Comparison of ENCODE assay signal across 18 cellular contexts in genomic region chr9:2043243-2043642, GRCh38. TPM values are rescaled to one million over a fixed set of nuclear protein-coding genes. Genes with fewer than 3 reads are reported as not detected.
DNase-seq lines count a peak whose midpoint lies in the region; ATAC-seq, FAIRE-seq and TF ChIP-seq lines count a peak whose summit lies in the region.
"Had no signal": no experiment of that assay in that cellular context is flagged by ENCODE, and none has a peak within 500 bp of the region (broad histone marks: within the 10 kb centered on the region; RNA-seq: fewer than 3 reads in every experiment).

No MANE protein-coding gene starts in this region.

- no peaks in the 10 kb centered on the region for H3K27me3 ChIP-seq in CD4-positive, alpha-beta T cell (ENCODE audit: control insufficient read depth, insufficient read depth, low read length)
- no peaks in the 10 kb centered on the region for H3K27me3 ChIP-seq in CD8-positive, alpha-beta T cell (ENCODE audit: insufficient read depth, low read length)

- H3K9me3 ChIP-seq in CD4-positive, alpha-beta T cell (ENCODE audit: control insufficient read depth, low read length): no peaks in the 10 kb centered on the region
- no peaks in the 10 kb centered on the region for H3K9me3 ChIP-seq in CD8-positive, alpha-beta T cell (ENCODE audit: low read length)

- in situ Hi-C loops in GM13977 (cut with MboI; ENCODE audit: low pct_unique_long_range_greater_than_20kb, low sequenced_read_pairs, unreplicated experiment): no loop called here

- CTCF ChIA-PET in CD4-positive, alpha-beta T cell (lab: Charles Lee): interaction anchor here (1.2 kb wide), 1 partner anchor 25 kb away, joined by 3 read pairs; no protein-coding TSS in a partner anchor
- CTCF ChIA-PET in CD8-positive, alpha-beta T cell (lab: Charles Lee): no interaction called here

- ATAC-seq in CD4-positive, alpha-beta T cell (ENCODE audit: poor library complexity): no peak
- peak; percentile 25 for ATAC-seq in GM18858 (IDR thresholded peaks at IDR 0.05; ENCODE audit: unreplicated experiment)
- peak; percentile 12 for ATAC-seq in HG03039 (IDR thresholded peaks at IDR 0.05; ENCODE audit: unreplicated experiment)
- ATAC-seq in effector memory CD8-positive, alpha-beta T cell (replicated peaks): no peak
- no peak for ATAC-seq in HG03175 (IDR thresholded peaks at IDR 0.05; ENCODE audit: unreplicated experiment)
- no peak for ATAC-seq in CD8-positive, alpha-beta T cell
- ATAC-seq: esophagus mucosa, natural killer cell had no signal

- no peak for FAIRE-seq in GM12892 (lab: Jason Lieb, UNC)
- FAIRE-seq: TTC549 had no signal

- peaks cover 94% of the 10 kb centered on the region for H3K36me3 Mint-ChIP-seq in CD4-positive, alpha-beta T cell (ENCODE audit: low read depth)
- peaks cover 91% of the 10 kb centered on the region for H3K36me3 Mint-ChIP-seq in effector memory CD8-positive, alpha-beta T cell (ENCODE audit: insufficient read depth)
- H3K36me3 Mint-ChIP-seq in CD8-positive, alpha-beta T cell: peaks cover 82% of the 10 kb centered on the region

- DNase-seq in CD4-positive, alpha-beta T cell: no peak
- no peak for DNase-seq in effector memory CD8-positive, alpha-beta T cell
- DNase-seq in GM13977 (ENCODE audit: low spot score): no peak
- no peak for DNase-seq in CD8-positive, alpha-beta T cell
- DNase-seq in GM12892 (ENCODE audit: insufficient read length): no peak
- DNase-seq: activated CD4-positive, alpha-beta memory T cell treated with anti-CD3 and anti-CD28 coated beads, Interleukin-2, amount 10 ng/mL, durations not matched to agents 7 days and 5 days; glutamatergic neuron; natural killer cell; NCI-H2029 had no signal

- peak overlapping the region; percentile 77 for H3K27ac Mint-ChIP-seq in CD4-positive, alpha-beta T cell
- peak overlapping the region; percentile 13 to 74 for H3K27ac Mint-ChIP-seq in effector memory CD8-positive, alpha-beta T cell
- H3K27ac Mint-ChIP-seq in CD8-positive, alpha-beta T cell: no peak overlapping the region
- H3K27ac Mint-ChIP-seq: activated CD4-positive, alpha-beta memory T cell treated with anti-CD3 and anti-CD28 coated beads, Interleukin-2, amount 10 ng/mL, durations not matched to agents 7 days and 5 days; brain; dendritic cell treated with granulocyte-macrophage colony-stimulating factor and Interleukin-4, amounts not matched to agents 40 ng/mL and 50 ng/mL, for 4 days had no signal

- H3K4me3 ChIP-seq in CD8-positive, alpha-beta T cell (ENCODE audit: low read depth, low read length): no peak overlapping the region
- H3K4me3 ChIP-seq: lung, SK-N-MC had no signal

- no peak for TF ChIP-seq CTCF in CD4-positive, alpha-beta T cell (IDR thresholded peaks at IDR 0.05)
- TF ChIP-seq CTCF in GM13977 (IDR thresholded peaks at IDR 0.05; ENCODE audit: extremely low read depth, insufficient read depth, missing control alignments): no peak
- TF ChIP-seq CTCF in CD8-positive, alpha-beta T cell (IDR thresholded peaks at IDR 0.05): no peak

- no peaks in the 10 kb centered on the region for H3K27me3 Mint-ChIP-seq in CD4-positive, alpha-beta T cell
- H3K27me3 Mint-ChIP-seq in effector memory CD8-positive, alpha-beta T cell: no peaks in the 10 kb centered on the region
- H3K27me3 Mint-ChIP-seq in CD8-positive, alpha-beta T cell (ENCODE audit: low read depth): no peaks in the 10 kb centered on the region
- H3K27me3 Mint-ChIP-seq: activated CD4-positive, alpha-beta memory T cell treated with anti-CD3 and anti-CD28 coated beads, Interleukin-2, amount 10 ng/mL, durations not matched to agents 7 days and 5 days; dendritic cell treated with granulocyte-macrophage colony-stimulating factor and Interleukin-4, amounts not matched to agents 40 ng/mL and 50 ng/mL, for 4 days had no signal

- no peak for TF ChIP-seq POLR2A in GM12892 (IDR thresholded peaks at IDR 0.05; ENCODE audit: low read depth, low read length)

- intact Hi-C loops in CD4-positive, alpha-beta T cell (cut with DNase I, micrococcal nuclease): no loop called here
- intact Hi-C loops in CD8-positive, alpha-beta T cell (cut with DNase I, micrococcal nuclease): no loop called here

- H3K9me3 Mint-ChIP-seq in CD4-positive, alpha-beta T cell: no peaks in the 10 kb centered on the region
- no peaks in the 10 kb centered on the region for H3K9me3 Mint-ChIP-seq in effector memory CD8-positive, alpha-beta T cell
- H3K9me3 Mint-ChIP-seq in CD8-positive, alpha-beta T cell: no peaks in the 10 kb centered on the region
- H3K9me3 Mint-ChIP-seq: activated CD4-positive, alpha-beta memory T cell treated with anti-CD3 and anti-CD28 coated beads, Interleukin-2, amount 10 ng/mL, durations not matched to agents 7 days and 5 days; dendritic cell treated with granulocyte-macrophage colony-stimulating factor and Interleukin-4, amounts not matched to agents 40 ng/mL and 50 ng/mL, for 4 days; natural killer cell had no signal

- peaks cover 64% of the 10 kb centered on the region for H3K4me1 Mint-ChIP-seq in CD4-positive, alpha-beta T cell (ENCODE audit: low read depth)
- peaks cover 17 to 36% of the 10 kb centered on the region in 2 donors for H3K4me1 Mint-ChIP-seq in effector memory CD8-positive, alpha-beta T cell (ENCODE audit: low read depth in 2 of 2)
- H3K4me1 Mint-ChIP-seq in CD8-positive, alpha-beta T cell (ENCODE audit: low read depth): peaks cover 57% of the 10 kb centered on the region
- H3K4me1 Mint-ChIP-seq: brain had no signal

- peaks cover 11% of the 10 kb centered on the region for H3K4me1 ChIP-seq in CD8-positive, alpha-beta T cell (ENCODE audit: insufficient read depth, low read length)

- peaks cover 34% of the 10 kb centered on the region for H3K36me3 ChIP-seq in CD8-positive, alpha-beta T cell (ENCODE audit: insufficient read depth, low read length)

- POLR2A ChIA-PET in CD4-positive, alpha-beta T cell (lab: Charles Lee): interaction anchor here (1.6 to 2.1 kb wide), 2 partner anchors 11 to 20 kb away, joined by 5 to 6 read pairs; no protein-coding TSS in a partner anchor
- POLR2A ChIA-PET in CD8-positive, alpha-beta T cell (lab: Charles Lee): no interaction called here

- no peak overlapping the region for H3K4me3 Mint-ChIP-seq in CD4-positive, alpha-beta T cell
- no peak overlapping the region for H3K4me3 Mint-ChIP-seq in effector memory CD8-positive, alpha-beta T cell
- H3K4me3 Mint-ChIP-seq in CD8-positive, alpha-beta T cell: no peak overlapping the region
- H3K4me3 Mint-ChIP-seq: activated CD4-positive, alpha-beta memory T cell treated with anti-CD3 and anti-CD28 coated beads, Interleukin-2, amount 10 ng/mL, durations not matched to agents 7 days and 5 days; brain; dendritic cell treated with granulocyte-macrophage colony-stimulating factor and Interleukin-4, amounts not matched to agents 40 ng/mL and 50 ng/mL, for 4 days; natural killer cell had no signal

- H3K27ac ChIP-seq in CD4-positive, alpha-beta T cell (ENCODE audit: low read depth, low read length): no peak overlapping the region
- no peak overlapping the region for H3K27ac ChIP-seq in CD8-positive, alpha-beta T cell (ENCODE audit: low read depth, low read length)
- H3K27ac ChIP-seq: SK-N-MC had no signal

RNA-seq across cellular contexts. Expression of gene SMARCA2, which starts 28.1 kb away (rescaled TPM):
- total RNA-seq in CD4-positive, alpha-beta T cell: 100 to 1,000 TPM; 268 to 272 TPM
- 100 to 1,000 TPM; 198 to 215 TPM for total RNA-seq in CD8-positive, alpha-beta T cell
- polyA plus RNA-seq in GM12892 (2012; ENCODE audit: missing spikeins): 197 TPM

Comparison
In these comparisons a context has a peak if more than half of its experiments do, and no peak if none do; other contexts are left out.
1. ATAC-seq: peak in GM18858 (single experiment) and HG03039 (single experiment); none in CD4-positive, alpha-beta T cell (single experiment), effector memory CD8-positive, alpha-beta T cell (single experiment), HG03175 (single experiment) and CD8-positive, alpha-beta T cell (single experiment).